ENCODE assay signal across 8 cellular contexts in genomic region chr1:155167166-155168104, GRCh38. TPM values are rescaled to one million over a fixed set of nuclear protein-coding genes. Genes with fewer than 3 reads are reported as not detected.
A peak's percentile ranks its signal among the peaks of the same experiment; 100 is the strongest.
DNase-seq lines count a peak whose midpoint lies in the region; ATAC-seq, FAIRE-seq and TF ChIP-seq lines count a peak whose summit lies in the region.

No MANE protein-coding gene starts in this region.

- 0 out of 2 replicates have a peak overlapping the region, but pooled peaks have one; percentile 2 for H3K9ac ChIP-seq in HepG2 (ENCODE audit: insufficient read depth, low read depth, low read length)

- H3K79me2 ChIP-seq in HepG2 (ENCODE audit: insufficient read depth, low read length): peaks cover 7% of the 10 kb centered on the region

- H3K4me3 ChIP-seq in HepG2 (replicated peaks in 1 of 3; ENCODE audit: insufficient read depth in 1 of 3, low read depth in 2 of 3, low read length in 3 of 3): peak overlapping the region; percentile 37 to 75 (median 48); a peak in 5 of 6 replicates

- H3K27me3 ChIP-seq in HepG2 (ENCODE audit: control insufficient read depth in 1 of 2, insufficient read depth in 2 of 2, low read length in 2 of 2): 0 out of 5 replicates have a peak, but pooled peaks cover 0 to 8% of the 10 kb centered on the region in 2 experiments

- H3K27ac ChIP-seq in HepG2 (ENCODE audit: extremely low read length, insufficient read depth, low read length): no peak overlapping the region

- no peaks in the 10 kb centered on the region for H4K20me1 ChIP-seq in HepG2 (ENCODE audit: insufficient read depth, low read length)

- FAIRE-seq in HepG2 (lab: Jason Lieb, UNC): peak; percentile 91

- intact Hi-C loops in HepG2 (cut with micrococcal nuclease; ENCODE audit: unreplicated experiment): loop anchor here (1.0 to 2.0 kb wide), 2 partner anchors 41 to 73 kb away; partner anchors contain the start of gene EFNA1

- in situ Hi-C loops in HepG2 (cut with HindIII; ENCODE audit: extremely low pct_ligation_motif_present, low pct_unique_long_range_greater_than_20kb): loop anchor here (5.0 kb wide), 1 partner anchor 75 kb away; no protein-coding TSS in a partner anchor

- H3K36me3 ChIP-seq in HepG2 (replicated peaks in 1 of 2; ENCODE audit: control insufficient read depth in 1 of 2, insufficient read depth in 2 of 2, low read length in 2 of 2): peaks cover 0 to 12% of the 10 kb centered on the region in 2 experiments; a peak in 2 of 5 replicates

- ATAC-seq in HepG2: peak; percentile 87
- no peak for ATAC-seq in GM21367 (IDR thresholded peaks at IDR 0.05; ENCODE audit: unreplicated experiment)

- peak overlapping the region; percentile 100 for H3K4me2 ChIP-seq in HepG2 (ENCODE audit: low read depth, low read length)

- TF ChIP-seq RAD21 in HepG2 (CRISPR knock-in tag; IDR thresholded peaks at IDR 0.05): peak; percentile 97

- TF ChIP-seq POLR2A in HepG2 (IDR thresholded peaks at IDR 0.05; ENCODE audit: insufficient read depth in 1 of 2, low read depth in 2 of 2, low read length in 2 of 2): no peak

- WGBS in HepG2 (ENCODE audit: low lambda C conversion rate): 13% methylated on average over 20 of the region's 28 CpGs

- TF ChIP-seq EP300 in HepG2 (IDR thresholded peaks at IDR 0.05; ENCODE audit: low read depth in 2 of 2, low read length in 2 of 2): no peak
- no peak for TF ChIP-seq EP300 in HepG2 (CRISPR knock-in tag; IDR thresholded peaks at IDR 0.05; ENCODE audit: borderline replicate concordance)

- H3K9me3 ChIP-seq in HepG2 (ENCODE audit: low read length): no peaks in the 10 kb centered on the region

- CTCF ChIA-PET in HepG2 (lab: Yijun Ruan, JAX; ENCODE audit: low intra/inter-chr PET ratio, low total read pairs): interaction anchor here (0.6 to 5.3 kb wide), 11 partner anchors 23 to 106 kb away, joined by 3 to 165 read pairs (median 4); partner anchors contain the start of genes EFNA1 and SLC50A1

- H3K4me1 ChIP-seq in HepG2 (ENCODE audit: insufficient read depth, low read length): peaks cover 36% of the 10 kb centered on the region

- POLR2A ChIA-PET in HepG2 (lab: Yijun Ruan, JAX): interaction anchor here (0.7 to 5.9 kb wide), 7 partner anchors 32 to 83 kb away, joined by 3 to 56 read pairs (median 5); partner anchors contain the start of genes EFNA1 and SLC50A1

- TF ChIP-seq CTCF in HepG2 (CRISPR knock-in tag; IDR thresholded peaks at IDR 0.05): peak; percentile 95

- peak overlapping the region; percentile 84 for H2AFZ ChIP-seq in HepG2 (ENCODE audit: low read length)

- DNase-seq in DMS153 (lab: John Stamatoyannopoulos, UW) (peak; percentile 92), HPDE6-E6E7 (ENCODE audit: extremely low spot score) (peak; percentile 61), NCI-H774 (lab: John Stamatoyannopoulos, UW) (peak; percentile 84), dermis microvascular lymphatic vessel endothelial cell (ENCODE audit: low read depth in 2 of 2) (peak; percentile 79 to 92), HepG2 (ENCODE audit: low spot score) (peak; percentile 82)
- DNase-seq in activated CD4-positive, alpha-beta T cell treated with anti-CD3 and anti-CD28 coated beads, Interleukin-2, amount 50 U/mL, for 4 hours: peak; percentile 82
- peak; percentile 88 for DNase-seq in stimulated activated CD4-positive, alpha-beta T cell treated with anti-CD3 and anti-CD28 coated beads, Interleukin-4, amount 100 ng/mL, for 24 hours

- no TSS peak for BruUV-seq in HepG2 (replicated peaks; lab: Mats Ljungman, UMichigan)

RNA-seq across cellular contexts. Expression of gene KRTCAP2, which starts 5.7 kb away (rescaled TPM):
- 126 and 157 TPM in 2 replicates for total RNA-seq in dermis microvascular lymphatic vessel endothelial cell
- 48.5 and 79.4 TPM in 2 replicates for total RNA-seq in HepG2 (2016; rRNA removed; fragmentation: Illumina TruSeq; extraction: Trizol)
- 40.0 and 49.4 TPM in 2 replicates for total RNA-seq in HepG2 (2016; cell fraction: cytosol; rRNA removed; fragmentation: Illumina TruSeq; extraction: Trizol; ENCODE audit: low read depth)
- 40.7 and 78.5 TPM in 2 replicates for total RNA-seq in HepG2 (2016; cell fraction: insoluble cytoplasmic fraction; rRNA removed; fragmentation: Illumina TruSeq; extraction: Trizol)
- 33.6 and 41.0 TPM in 2 replicates for total RNA-seq in HepG2 (2016; cell fraction: membrane; rRNA removed; fragmentation: Illumina TruSeq; extraction: Trizol)
- 50.0 and 52.6 TPM in 2 replicates for total RNA-seq in HepG2 (2016; cell fraction: nucleus; rRNA removed; fragmentation: Illumina TruSeq; extraction: Trizol)
- polyA plus RNA-seq in HepG2 (2011; rRNA removed): 77.3 and 89.3 TPM in 2 replicates
- 125 and 155 TPM in 2 replicates for polyA plus RNA-seq in HepG2 (2011; cell fraction: cytosol; rRNA removed)
- 119 and 133 TPM in 2 replicates for polyA plus RNA-seq in HepG2 (2011; cell fraction: nucleus; rRNA removed)
- polyA plus RNA-seq in HepG2 (2012): 73.3 and 73.7 TPM in 2 replicates
- 64.6 and 72.6 TPM in 2 replicates for polyA plus RNA-seq in HepG2 (2016; cell fraction: cytosol; fragmentation: Illumina TruSeq; extraction: Trizol; ENCODE audit: low read depth)
- 47.5 and 61.4 TPM in 2 replicates for polyA plus RNA-seq in HepG2 (2016; cell fraction: insoluble cytoplasmic fraction; fragmentation: Illumina TruSeq; extraction: Trizol; ENCODE audit: low read depth)
- 49.4 and 56.2 TPM in 2 replicates for polyA plus RNA-seq in HepG2 (2016; cell fraction: membrane; fragmentation: Illumina TruSeq; extraction: Trizol; ENCODE audit: low read depth)
- 120 and 121 TPM in 2 replicates for polyA plus RNA-seq in HepG2 (2016; cell fraction: nucleus; fragmentation: Illumina TruSeq; extraction: Trizol; ENCODE audit: insufficient read depth, low read depth)
- polyA minus RNA-seq in HepG2 (2011; rRNA and poly(A)+ RNA removed; ENCODE audit: low replicate concordance): 182 and 884 TPM in 2 replicates
- 27.3 and 38.2 TPM in 2 replicates for polyA minus RNA-seq in HepG2 (2011; cell fraction: cytosol; rRNA and poly(A)+ RNA removed)
- polyA minus RNA-seq in HepG2 (2011; cell fraction: nucleus; rRNA and poly(A)+ RNA removed): 22.9 and 23.5 TPM in 2 replicates

RNA-seq across cellular contexts. Expression of gene TRIM46, which starts 6.2 kb away (rescaled TPM):
- 1.8 and 1.9 TPM in 2 replicates for total RNA-seq in dermis microvascular lymphatic vessel endothelial cell
- total RNA-seq in HepG2 (2016; rRNA removed; fragmentation: Illumina TruSeq; extraction: Trizol): 0.04 and 0.08 TPM in 2 replicates
- total RNA-seq in HepG2 (2016; cell fraction: cytosol; rRNA removed; fragmentation: Illumina TruSeq; extraction: Trizol; ENCODE audit: low read depth): not detected in 2 replicates
- 0.04 TPM in 1 of 2 replicates, not detected in the other for total RNA-seq in HepG2 (2016; cell fraction: insoluble cytoplasmic fraction; rRNA removed; fragmentation: Illumina TruSeq; extraction: Trizol)
- total RNA-seq in HepG2 (2016; cell fraction: membrane; rRNA removed; fragmentation: Illumina TruSeq; extraction: Trizol): not detected in 2 replicates
- total RNA-seq in HepG2 (2016; cell fraction: nucleus; rRNA removed; fragmentation: Illumina TruSeq; extraction: Trizol): not detected in 2 replicates
- polyA plus RNA-seq in HepG2 (2011; rRNA removed): 0.09 and 0.12 TPM in 2 replicates
- 0.04 and 0.11 TPM in 2 replicates for polyA plus RNA-seq in HepG2 (2011; cell fraction: cytosol; rRNA removed)
- 0.43 and 0.47 TPM in 2 replicates for polyA plus RNA-seq in HepG2 (2011; cell fraction: nucleus; rRNA removed)
- 0.15 and 0.25 TPM in 2 replicates for polyA plus RNA-seq in HepG2 (2012)
- 0.02 and 0.05 TPM in 2 replicates for polyA plus RNA-seq in HepG2 (2016; cell fraction: cytosol; fragmentation: Illumina TruSeq; extraction: Trizol; ENCODE audit: low read depth)
- not detected in 2 replicates for polyA plus RNA-seq in HepG2 (2016; cell fraction: insoluble cytoplasmic fraction; fragmentation: Illumina TruSeq; extraction: Trizol; ENCODE audit: low read depth)
- 0.05 and 0.08 TPM in 2 replicates for polyA plus RNA-seq in HepG2 (2016; cell fraction: membrane; fragmentation: Illumina TruSeq; extraction: Trizol; ENCODE audit: low read depth)
- 0.21 TPM in 1 of 2 replicates, not detected in the other for polyA plus RNA-seq in HepG2 (2016; cell fraction: nucleus; fragmentation: Illumina TruSeq; extraction: Trizol; ENCODE audit: insufficient read depth, low read depth)
- 0.12 and 0.19 TPM in 2 replicates for polyA minus RNA-seq in HepG2 (2011; rRNA and poly(A)+ RNA removed; ENCODE audit: low replicate concordance)
- polyA minus RNA-seq in HepG2 (2011; cell fraction: cytosol; rRNA and poly(A)+ RNA removed): not detected in 2 replicates
- polyA minus RNA-seq in HepG2 (2011; cell fraction: nucleus; rRNA and poly(A)+ RNA removed): not detected in 2 replicates

RNA-seq across cellular contexts. Expression of gene DPM3, which starts 27.1 kb away (rescaled TPM):
- 24.7 and 40.4 TPM in 2 replicates for total RNA-seq in dermis microvascular lymphatic vessel endothelial cell
- total RNA-seq in HepG2 (2016; rRNA removed; fragmentation: Illumina TruSeq; extraction: Trizol): 14.8 and 23.2 TPM in 2 replicates
- 29.5 and 29.8 TPM in 2 replicates for total RNA-seq in HepG2 (2016; cell fraction: cytosol; rRNA removed; fragmentation: Illumina TruSeq; extraction: Trizol; ENCODE audit: low read depth)
- total RNA-seq in HepG2 (2016; cell fraction: insoluble cytoplasmic fraction; rRNA removed; fragmentation: Illumina TruSeq; extraction: Trizol): 21.9 and 28.1 TPM in 2 replicates
- total RNA-seq in HepG2 (2016; cell fraction: membrane; rRNA removed; fragmentation: Illumina TruSeq; extraction: Trizol): 14.3 and 20.6 TPM in 2 replicates
- total RNA-seq in HepG2 (2016; cell fraction: nucleus; rRNA removed; fragmentation: Illumina TruSeq; extraction: Trizol): 18.3 and 22.2 TPM in 2 replicates
- 53.4 and 61.7 TPM in 2 replicates for polyA plus RNA-seq in HepG2 (2011; rRNA removed)
- polyA plus RNA-seq in HepG2 (2011; cell fraction: cytosol; rRNA removed): 70.1 and 134 TPM in 2 replicates
- polyA plus RNA-seq in HepG2 (2011; cell fraction: nucleus; rRNA removed): 64.8 and 67.2 TPM in 2 replicates
- 39.2 and 68.2 TPM in 2 replicates for polyA plus RNA-seq in HepG2 (2012)
- polyA plus RNA-seq in HepG2 (2016; cell fraction: cytosol; fragmentation: Illumina TruSeq; extraction: Trizol; ENCODE audit: low read depth): 29.6 and 50.5 TPM in 2 replicates
- polyA plus RNA-seq in HepG2 (2016; cell fraction: insoluble cytoplasmic fraction; fragmentation: Illumina TruSeq; extraction: Trizol; ENCODE audit: low read depth): 22.4 and 23.3 TPM in 2 replicates
- 19.9 and 24.8 TPM in 2 replicates for polyA plus RNA-seq in HepG2 (2016; cell fraction: membrane; fragmentation: Illumina TruSeq; extraction: Trizol; ENCODE audit: low read depth)
- polyA plus RNA-seq in HepG2 (2016; cell fraction: nucleus; fragmentation: Illumina TruSeq; extraction: Trizol; ENCODE audit: insufficient read depth, low read depth): 44.3 and 46.0 TPM in 2 replicates
- 23.2 and 26.3 TPM in 2 replicates for polyA minus RNA-seq in HepG2 (2011; rRNA and poly(A)+ RNA removed; ENCODE audit: low replicate concordance)
- polyA minus RNA-seq in HepG2 (2011; cell fraction: cytosol; rRNA and poly(A)+ RNA removed): 9.3 and 10.7 TPM in 2 replicates
- polyA minus RNA-seq in HepG2 (2011; cell fraction: nucleus; rRNA and poly(A)+ RNA removed): 3.2 and 5.7 TPM in 2 replicates

RNA-seq across cellular contexts. Expression of gene SLC50A1, which starts 31.8 kb away (rescaled TPM):
- total RNA-seq in dermis microvascular lymphatic vessel endothelial cell: 48.5 and 48.7 TPM in 2 replicates
- total RNA-seq in HepG2 (2016; rRNA removed; fragmentation: Illumina TruSeq; extraction: Trizol): 16.4 and 22.5 TPM in 2 replicates
- 19.6 and 29.0 TPM in 2 replicates for total RNA-seq in HepG2 (2016; cell fraction: cytosol; rRNA removed; fragmentation: Illumina TruSeq; extraction: Trizol; ENCODE audit: low read depth)
- 14.6 and 22.8 TPM in 2 replicates for total RNA-seq in HepG2 (2016; cell fraction: insoluble cytoplasmic fraction; rRNA removed; fragmentation: Illumina TruSeq; extraction: Trizol)
- total RNA-seq in HepG2 (2016; cell fraction: membrane; rRNA removed; fragmentation: Illumina TruSeq; extraction: Trizol): 30.5 and 34.4 TPM in 2 replicates
- 13.0 and 15.2 TPM in 2 replicates for total RNA-seq in HepG2 (2016; cell fraction: nucleus; rRNA removed; fragmentation: Illumina TruSeq; extraction: Trizol)
- polyA plus RNA-seq in HepG2 (2011; rRNA removed): 46.8 and 49.5 TPM in 2 replicates
- polyA plus RNA-seq in HepG2 (2011; cell fraction: cytosol; rRNA removed): 53.5 and 57.9 TPM in 2 replicates
- polyA plus RNA-seq in HepG2 (2011; cell fraction: nucleus; rRNA removed): 18.6 and 21.1 TPM in 2 replicates
- 26.3 and 27.0 TPM in 2 replicates for polyA plus RNA-seq in HepG2 (2012)
- 24.2 and 36.2 TPM in 2 replicates for polyA plus RNA-seq in HepG2 (2016; cell fraction: cytosol; fragmentation: Illumina TruSeq; extraction: Trizol; ENCODE audit: low read depth)
- 20.1 and 21.0 TPM in 2 replicates for polyA plus RNA-seq in HepG2 (2016; cell fraction: insoluble cytoplasmic fraction; fragmentation: Illumina TruSeq; extraction: Trizol; ENCODE audit: low read depth)
- 29.7 and 39.9 TPM in 2 replicates for polyA plus RNA-seq in HepG2 (2016; cell fraction: membrane; fragmentation: Illumina TruSeq; extraction: Trizol; ENCODE audit: low read depth)
- 35.6 and 36.4 TPM in 2 replicates for polyA plus RNA-seq in HepG2 (2016; cell fraction: nucleus; fragmentation: Illumina TruSeq; extraction: Trizol; ENCODE audit: insufficient read depth, low read depth)
- polyA minus RNA-seq in HepG2 (2011; rRNA and poly(A)+ RNA removed; ENCODE audit: low replicate concordance): 40.9 and 59.1 TPM in 2 replicates
- 12.3 and 19.1 TPM in 2 replicates for polyA minus RNA-seq in HepG2 (2011; cell fraction: cytosol; rRNA and poly(A)+ RNA removed)
- 7.8 and 9.8 TPM in 2 replicates for polyA minus RNA-seq in HepG2 (2011; cell fraction: nucleus; rRNA and poly(A)+ RNA removed)

RNA-seq across cellular contexts. Expression of gene EFNA1, which starts 39.8 kb away (rescaled TPM):
- total RNA-seq in dermis microvascular lymphatic vessel endothelial cell: 132 and 215 TPM in 2 replicates
- 41.2 and 81.8 TPM in 2 replicates for total RNA-seq in HepG2 (2016; rRNA removed; fragmentation: Illumina TruSeq; extraction: Trizol)
- total RNA-seq in HepG2 (2016; cell fraction: cytosol; rRNA removed; fragmentation: Illumina TruSeq; extraction: Trizol; ENCODE audit: low read depth): 20.3 and 22.5 TPM in 2 replicates
- 43.8 and 83.7 TPM in 2 replicates for total RNA-seq in HepG2 (2016; cell fraction: insoluble cytoplasmic fraction; rRNA removed; fragmentation: Illumina TruSeq; extraction: Trizol)
- 37.3 and 39.8 TPM in 2 replicates for total RNA-seq in HepG2 (2016; cell fraction: membrane; rRNA removed; fragmentation: Illumina TruSeq; extraction: Trizol)
- total RNA-seq in HepG2 (2016; cell fraction: nucleus; rRNA removed; fragmentation: Illumina TruSeq; extraction: Trizol): 83.6 and 87.9 TPM in 2 replicates
- polyA plus RNA-seq in HepG2 (2011; rRNA removed): 874 and 1,163 TPM in 2 replicates
- 750 and 916 TPM in 2 replicates for polyA plus RNA-seq in HepG2 (2011; cell fraction: cytosol; rRNA removed)
- polyA plus RNA-seq in HepG2 (2011; cell fraction: nucleus; rRNA removed): 390 and 585 TPM in 2 replicates
- 254 and 427 TPM in 2 replicates for polyA plus RNA-seq in HepG2 (2012)
- polyA plus RNA-seq in HepG2 (2016; cell fraction: cytosol; fragmentation: Illumina TruSeq; extraction: Trizol; ENCODE audit: low read depth): 16.7 and 18.6 TPM in 2 replicates
- polyA plus RNA-seq in HepG2 (2016; cell fraction: insoluble cytoplasmic fraction; fragmentation: Illumina TruSeq; extraction: Trizol; ENCODE audit: low read depth): 45.4 and 47.8 TPM in 2 replicates
- polyA plus RNA-seq in HepG2 (2016; cell fraction: membrane; fragmentation: Illumina TruSeq; extraction: Trizol; ENCODE audit: low read depth): 25.2 and 27.9 TPM in 2 replicates
- polyA plus RNA-seq in HepG2 (2016; cell fraction: nucleus; fragmentation: Illumina TruSeq; extraction: Trizol; ENCODE audit: insufficient read depth, low read depth): 175 and 184 TPM in 2 replicates
- 139 and 593 TPM in 2 replicates for polyA minus RNA-seq in HepG2 (2011; rRNA and poly(A)+ RNA removed; ENCODE audit: low replicate concordance)
- 195 and 264 TPM in 2 replicates for polyA minus RNA-seq in HepG2 (2011; cell fraction: cytosol; rRNA and poly(A)+ RNA removed)
- 72.6 and 120 TPM in 2 replicates for polyA minus RNA-seq in HepG2 (2011; cell fraction: nucleus; rRNA and poly(A)+ RNA removed)
